In the genomic region with DNA sequence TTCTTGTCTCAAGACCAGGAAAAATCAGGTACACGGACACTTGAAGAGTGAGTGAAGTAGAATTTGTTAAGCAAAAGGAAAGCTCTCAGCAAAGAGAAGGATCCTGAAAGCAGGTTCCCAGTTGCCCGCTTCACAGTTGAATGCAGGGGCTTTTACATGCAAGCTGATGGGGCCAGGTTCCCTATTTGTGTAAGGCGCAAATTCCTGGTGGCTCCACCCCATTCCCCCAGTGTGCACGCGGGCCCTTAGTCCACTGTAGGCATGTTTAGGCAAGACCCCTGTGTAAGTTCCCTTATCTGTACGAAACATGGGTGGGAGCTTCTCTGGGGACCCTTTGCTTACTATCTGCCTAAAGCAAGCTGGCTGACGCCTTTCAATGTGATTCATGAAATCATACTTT, we compare ENCODE assay signal across 19 cellular contexts.
"Had no signal": no experiment of that assay in that cellular context is flagged by ENCODE, and none has a peak within 500 bp of the region (broad histone marks: within the 10 kb centered on the region; RNA-seq: fewer than 3 reads in every experiment).

No MANE protein-coding gene starts in this region.

- H3K36me3 ChIP-seq: esophagus muscularis mucosa, thyroid gland, uterus, WERI-Rb-1 had no signal

- H3K27me3 ChIP-seq: body of pancreas, thyroid gland, uterus had no signal

- H3K27ac ChIP-seq: body of pancreas, esophagus muscularis mucosa, thyroid gland, uterus, WERI-Rb-1 had no signal

- DNase-seq: activated CD4-positive, alpha-beta T cell treated with anti-CD3 and anti-CD28 coated beads for 4 hours; activated naive CD4-positive, alpha-beta T cell treated with anti-CD3 and anti-CD28 coated beads, Interleukin-2, amount 50 U/mL, for 16 hours; activated T-cell treated with anti-CD3 and anti-CD28 coated beads for 4 hours; amniotic stem cell; body of pancreas; cerebellar nuclear complex; dermis blood vessel endothelial cell; left colon; naive B cell; stimulated activated CD4-positive, alpha-beta T cell treated with anti-CD3 and anti-CD28 coated beads, Interleukin-4, amount 100 ng/mL, for 24 hours; stimulated activated naive CD8-positive, alpha-beta T cell treated with anti-CD3 and anti-CD28 coated beads, Interleukin-15, amount 100 ng/mL, for 72 hours; T-helper 9 cell; thyroid gland; uterus; WERI-Rb-1 had no signal

- H3K9me3 Mint-ChIP-seq: activated T-helper 17 cell treated with anti-CD3 and anti-CD28 coated beads, Interleukin-2, amount 50 U/mL, for 72 hours; naive B cell; stimulated activated naive CD8-positive, alpha-beta T cell treated with anti-CD3 and anti-CD28 coated beads, Interleukin-15, amount 100 ng/mL, for 72 hours had no signal

- H3K4me3 ChIP-seq: body of pancreas, esophagus muscularis mucosa, lung, thyroid gland, uterus had no signal

- H3K4me3 Mint-ChIP-seq: stimulated activated naive CD8-positive, alpha-beta T cell treated with anti-CD3 and anti-CD28 coated beads, Interleukin-15, amount 100 ng/mL, for 72 hours had no signal

- H3K27me3 Mint-ChIP-seq: activated T-helper 17 cell treated with anti-CD3 and anti-CD28 coated beads, Interleukin-2, amount 50 U/mL, for 72 hours; stimulated activated naive CD8-positive, alpha-beta T cell treated with anti-CD3 and anti-CD28 coated beads, Interleukin-15, amount 100 ng/mL, for 72 hours had no signal

- H3K36me3 Mint-ChIP-seq: naive B cell had no signal

- H3K4me1 ChIP-seq: uterus had no signal

- H3K9me3 ChIP-seq: body of pancreas, esophagus muscularis mucosa, thyroid gland, uterus had no signal

- FAIRE-seq: endometrium had no signal
